ENCODE assay signal across 11 cellular contexts in genomic region chr19:4916292-4917082, GRCh38. TPM values are rescaled to one million over a fixed set of nuclear protein-coding genes. Genes with fewer than 3 reads are reported as not detected.
DNase-seq lines count a peak whose midpoint lies in the region.
"Had no signal": no experiment of that assay in that cellular context is flagged by ENCODE, and none has a peak within 500 bp of the region (broad histone marks: within the 10 kb centered on the region; RNA-seq: fewer than 3 reads in every experiment).

No MANE protein-coding gene starts in this region.

- no peaks in the 10 kb centered on the region for H3K9me3 ChIP-seq in mononuclear cell (ENCODE audit: low read depth, low read length)
- H3K9me3 ChIP-seq: MG63, prostate gland had no signal

- peak; percentile 25 for DNase-seq in stimulated activated CD4-positive, alpha-beta T cell treated with anti-CD3 and anti-CD28 coated beads, Interleukin-1b, Interleukin-23, amount 100 ng/mL, for 48 hours
- no peak for DNase-seq in stimulated activated CD4-positive, alpha-beta T cell treated with anti-CD3 and anti-CD28 coated beads, Interleukin-12 subunit alpha, Interleukin-12 subunit beta, amount 100 ng/mL, for 4 hours
- DNase-seq in activated effector memory CD4-positive, alpha-beta T cell treated with Interleukin-2 at 50 U/mL for 16 hours = peak; percentile 39
- DNase-seq in NCI-H2171 (lab: John Stamatoyannopoulos, UW) (no peak), SK-N-DZ (ENCODE audit: low spot score) (no peak), hippocampal formation (lab: John Stamatoyannopoulos, UW) (no peak), cerebellar nuclear complex (lab: John Stamatoyannopoulos, UW) (no peak)
- DNase-seq: DMS153, MG63 had no signal

- H3K27me3 ChIP-seq in mononuclear cell (ENCODE audit: insufficient read depth, low read length) = no peaks in the 10 kb centered on the region
- H3K27me3 ChIP-seq: MG63 had no signal

- H3K4me3 ChIP-seq in mononuclear cell (ENCODE audit: low read length) = peak overlapping the region; percentile 76
- H3K4me3 ChIP-seq: MG63, prostate gland had no signal

- H3K4me1 ChIP-seq in mononuclear cell (ENCODE audit: insufficient read depth, low read length) = peaks cover 56% of the 10 kb centered on the region
- H3K4me1 ChIP-seq: prostate gland had no signal

RNA-seq across cellular contexts. Expression of gene UHRF1, which starts 7.2 kb away (rescaled TPM):
- total RNA-seq in mononuclear cell = 0.21 TPM
- polyA plus RNA-seq in SK-N-DZ (2014; cell fraction: cytosol; rRNA removed) = 36.0 and 55.8 TPM in 2 replicates
- polyA plus RNA-seq in SK-N-DZ (2014; cell fraction: nucleus; rRNA removed) = 43.3 and 64.1 TPM in 2 replicates

RNA-seq across cellular contexts. Expression of gene ARRDC5, which starts 13.8 kb away (rescaled TPM):
- 4.3 TPM for total RNA-seq in mononuclear cell
- not detected in 2 replicates for polyA plus RNA-seq in SK-N-DZ (2014; cell fraction: cytosol; rRNA removed)
- not detected in 2 replicates for polyA plus RNA-seq in SK-N-DZ (2014; cell fraction: nucleus; rRNA removed)

RNA-seq across cellular contexts. Expression of gene PLIN3, which starts 49.0 kb away (rescaled TPM):
- 44.1 TPM for total RNA-seq in mononuclear cell
- polyA plus RNA-seq in SK-N-DZ (2014; cell fraction: cytosol; rRNA removed) = 13.2 and 19.5 TPM in 2 replicates
- 4.6 and 5.0 TPM in 2 replicates for polyA plus RNA-seq in SK-N-DZ (2014; cell fraction: nucleus; rRNA removed)

RNA-seq across cellular contexts. Expression of gene KDM4B, which starts 52.4 kb away (rescaled TPM):
- 17.9 TPM for total RNA-seq in mononuclear cell
- polyA plus RNA-seq in SK-N-DZ (2014; cell fraction: cytosol; rRNA removed) = 7.0 and 7.5 TPM in 2 replicates
- polyA plus RNA-seq in SK-N-DZ (2014; cell fraction: nucleus; rRNA removed) = 8.3 and 11.3 TPM in 2 replicates

Comparison
In these comparisons a context has a peak if more than half of its experiments do, and no peak if none do; other contexts are left out.
1. DNase-seq: peak in stimulated activated CD4-positive, alpha-beta T cell treated with anti-CD3 and anti-CD28 coated beads, Interleukin-1b, Interleukin-23, amount 100 ng/mL, for 48 hours (single experiment) and activated effector memory CD4-positive, alpha-beta T cell treated with Interleukin-2 at 50 U/mL for 16 hours (single experiment); none in stimulated activated CD4-positive, alpha-beta T cell treated with anti-CD3 and anti-CD28 coated beads, Interleukin-12 subunit alpha, Interleukin-12 subunit beta, amount 100 ng/mL, for 4 hours (single experiment), NCI-H2171 (single experiment), SK-N-DZ (single experiment), hippocampal formation (0 of 2) and cerebellar nuclear complex (0 of 2).